8 cellular contexts compared by ENCODE assay signal in genomic region chr22:18091916-18092526, GRCh38. TPM values are rescaled to one million over a fixed set of nuclear protein-coding genes. Genes with fewer than 3 reads are reported as not detected.
DNase-seq lines count a peak whose midpoint lies in the region; ATAC-seq, FAIRE-seq and TF ChIP-seq lines count a peak whose summit lies in the region.

No MANE protein-coding gene starts in this region.

- ATAC-seq in A549 (peak; percentile 88 to 92), K562 (no peak; the same call in 1 of the 3 replicates), left lobe of liver (peak; percentile 91)

- H3K4me2 ChIP-seq in A549 (peak overlapping the region; percentile 81), K562 (ENCODE audit: insufficient read depth, low read length) (no peak overlapping the region)

- no peak for TF ChIP-seq CTCF in A549 (IDR thresholded peaks at IDR 0.05)
- no peak for TF ChIP-seq CTCF in K562 (IDR thresholded peaks at IDR 0.05 in 2 of 3, conservative IDR thresholded peaks at IDR 0.05 in 1 of 3; ENCODE audit: insufficient read depth in 2 of 3, low read depth in 1 of 3, low read length in 3 of 3)
- TF ChIP-seq CTCF in tibial artery (IDR thresholded peaks at IDR 0.05): no peak

- H3K9me1 ChIP-seq in K562 (ENCODE audit: control insufficient read depth, insufficient read depth, low read length): peaks cover 5% of the 10 kb centered on the region

- no peak overlapping the region for H2AFZ ChIP-seq in K562 (ENCODE audit: low read depth, low read length)

- 2% methylated on average over 21 of the region's 22 CpGs for WGBS in A549 (ENCODE audit: missing lambda C conversion rate)
- WGBS in K562 (ENCODE audit: insufficient coverage, low coverage, missing lambda C conversion rate): 95% methylated on average over 22 of the region's 22 CpGs

- CTCF ChIA-PET in A549 (lab: Yijun Ruan, JAX): interaction anchor here (0.6 to 10.7 kb wide), 7 partner anchors 12 to 533 kb away, joined by 3 to 45 read pairs (median 3); no protein-coding TSS in a partner anchor
- CTCF ChIA-PET in K562 (lab: Yijun Ruan, JAX; ENCODE audit: low intra/inter-chr PET ratio): interaction anchor here (0.7 kb wide), 1 partner anchor 1037 kb away, joined by 3 read pairs; no protein-coding TSS in a partner anchor

- H3K4me1 ChIP-seq in A549: peaks cover 31% of the 10 kb centered on the region
- no peaks in the 10 kb centered on the region for H3K4me1 ChIP-seq in K562 (replicated peaks in 1 of 2; ENCODE audit: control insufficient read depth in 2 of 2, insufficient read depth in 2 of 2, low read length in 2 of 2)
- H3K4me1 ChIP-seq in tibial artery: peaks cover 0 to 16% (median 3%) of the 10 kb centered on the region in 4 donors

- H3K36me3 ChIP-seq in K562 (ENCODE audit: control insufficient read depth, insufficient read depth, low read length) (peaks cover 44% of the 10 kb centered on the region; the same call in 2 of the 3 replicates), tibial artery (peaks cover 21 to 36% (median 28%) of the 10 kb centered on the region in 3 donors)

- TF ChIP-seq RAD21 in A549 (conservative IDR thresholded peaks at IDR 0.05 in 1 of 2, IDR thresholded peaks at IDR 0.05 in 1 of 2) (peak in 1 of 2 experiments; percentile 30; a peak in 1 of 5 replicates), K562 (CRISPR knock-in tag; conservative IDR thresholded peaks at IDR 0.05 in 1 of 2, IDR thresholded peaks at IDR 0.05 in 1 of 2) (no peak)

- H3K27ac ChIP-seq in A549 (peak overlapping the region; percentile 81 to 93), K562 (ENCODE audit: extremely low read depth, low read depth, low read length) (no peak overlapping the region), tibial artery (peak overlapping the region; percentile 79 to 84)

- H3K9me3 ChIP-seq in A549 (no peaks in the 10 kb centered on the region), K562 (replicated peaks; ENCODE audit: control insufficient read depth, insufficient read depth, low read depth, low read length) (no peaks in the 10 kb centered on the region; the same call in 1 of the 2 replicates), tibial artery (no peaks in the 10 kb centered on the region)

- DNase-seq in A549 (ENCODE audit: low read depth in 1 of 2, low spot score in 1 of 2) (peak; percentile 40 to 78), Kasumi-1 (lab: John Stamatoyannopoulos, UW) (peak; percentile 73 to 74), K562 (ENCODE audit: extremely low read depth in 1 of 4, low spot score in 3 of 4) (no peak), left lobe of liver (ENCODE audit: low spot score) (peak; percentile 90), tibial artery (peak in 1 of 2 donors; percentile 42), foreskin melanocyte (no peak), SHP77 (lab: John Stamatoyannopoulos, UW) (no peak), NCI-H1417 (lab: John Stamatoyannopoulos, UW) (no peak)

- H3K4me3 ChIP-seq in A549 (peak overlapping the region; percentile 20; the same call in 1 of the 3 replicates), K562 (no peak overlapping the region), tibial artery (peak overlapping the region; percentile 32 to 49)

- in situ Hi-C loops in K562 (cut with MboI): no loop called here

- no peaks in the 10 kb centered on the region for H3K79me2 ChIP-seq in K562 (ENCODE audit: control insufficient read depth, insufficient read depth, low read length)

- no peak for TF ChIP-seq EP300 in A549 (IDR thresholded peaks at IDR 0.05)
- no peak for TF ChIP-seq EP300 in K562 (IDR thresholded peaks at IDR 0.05; ENCODE audit: low read length)

- no peaks in the 10 kb centered on the region for H4K20me1 ChIP-seq in K562 (replicated peaks; ENCODE audit: control insufficient read depth, insufficient read depth, low read length)

- FAIRE-seq in A549 (lab: Jason Lieb, UNC) (no peak), K562 (lab: Jason Lieb, UNC) (no peak)

- BruUV-seq in K562 (replicated peaks; lab: Mats Ljungman, UMichigan): no TSS peak

- intact Hi-C loops in K562 (cut with micrococcal nuclease): no loop called here
- intact Hi-C loops in tibial artery (cut with DNase I; ENCODE audit: low total_unique reads): no loop called here

- no peak overlapping the region for H3K9ac ChIP-seq in K562 (ENCODE audit: insufficient read depth in 1 of 2, low read depth in 2 of 2, low read length in 2 of 2)

- H3K27me3 ChIP-seq in K562 (ENCODE audit: control insufficient read depth in 2 of 2, insufficient read depth in 2 of 2, low read length in 2 of 2) (no peaks in the 10 kb centered on the region), tibial artery (no peaks in the 10 kb centered on the region)

- TF ChIP-seq POLR2A in A549 (IDR thresholded peaks at IDR 0.05; ENCODE audit: low read length) (no peak), K562 (conservative IDR thresholded peaks at IDR 0.05) (no peak)

- POLR2A ChIA-PET in A549 (lab: Yijun Ruan, JAX) (no interaction called here), K562 (lab: Yijun Ruan, JAX) (interaction anchor here (0.6 to 1.5 kb wide), 6 partner anchors 8 to 1910 kb away, joined by 3 to 5 read pairs (median 3); no protein-coding TSS in a partner anchor)

RNA-seq across cellular contexts. Expression of gene PEX26, which starts 14.2 kb away (rescaled TPM):
- polyA plus RNA-seq in A549 (2011; rRNA removed) (12.4 and 15.3 TPM in 2 replicates), A549 (2017; fragmentation: RNase III; extraction: RNeasy Plus Mini Kit Qiagen cat#74134 plus additional on column Dnase treatment) (10.8 to 12.7 TPM (median 11.8 TPM) in 3 replicates), K562 (2011; rRNA removed) (19.0 and 21.9 TPM in 2 replicates), K562 (2014; fragmentation: Illumina TruSeq; extraction: Trizol) (20.5 and 21.0 TPM in 2 replicates), K562 (2014; fragmentation: Nextera tagmentation; extraction: Ambion mirVana) (under 1 TPM; 0.35 to 0.72 TPM), K562 (2014; rRNA removed) (19.5 and 23.1 TPM in 2 replicates)
- 6.8 and 11.5 TPM in 2 replicates for polyA plus RNA-seq in A549 (2012; cell fraction: cytosol; rRNA removed)
- 8.3 and 9.9 TPM in 2 replicates for polyA plus RNA-seq in A549 (2012; cell fraction: nucleus; rRNA removed)
- polyA minus RNA-seq in A549 (2011; rRNA and poly(A)+ RNA removed): 23.8 and 24.1 TPM in 2 replicates
- 19.0 and 32.2 TPM in 2 replicates for total RNA-seq in K562 (2011; cell fraction: chromatin; rRNA removed; ENCODE audit: low replicate concordance)
- total RNA-seq in K562 (2011; cell fraction: nucleolus; rRNA removed): 21.4 and 24.3 TPM in 2 replicates
- 22.4 and 37.3 TPM in 2 replicates for total RNA-seq in K562 (2011; cell fraction: nucleoplasm; rRNA removed)
- total RNA-seq in K562 (2014; rRNA removed) (17.4 and 23.3 TPM in 2 replicates), K562 (2014; rRNA removed; fragmentation: Illumina TruSeq; extraction: Trizol) (14.4 and 15.6 TPM in 2 replicates), K562 (2015; rRNA removed; fragmentation: Illumina TruSeq; extraction: Trizol) (12.6 and 13.3 TPM in 2 replicates), K562 (2021) (35.8 and 39.6 TPM in 2 replicates), left lobe of liver (26.2 TPM)
- 21.6 and 31.5 TPM in 2 replicates for polyA plus RNA-seq in K562 (2011; cell fraction: cytosol; rRNA removed)
- polyA plus RNA-seq in K562 (2011; cell fraction: nucleus; rRNA removed): 17.8 and 23.4 TPM in 2 replicates
- 18.4 and 21.4 TPM in 2 replicates for polyA plus RNA-seq in K562 (2012)
- polyA minus RNA-seq in K562 (2011; rRNA and poly(A)+ RNA removed): 14.3 and 21.6 TPM in 2 replicates
- 12.3 and 19.2 TPM in 2 replicates for polyA minus RNA-seq in K562 (2011; cell fraction: cytosol; rRNA and poly(A)+ RNA removed)
- polyA minus RNA-seq in K562 (2011; cell fraction: nucleus; rRNA and poly(A)+ RNA removed): 8.6 and 12.6 TPM in 2 replicates

RNA-seq across cellular contexts. Expression of gene TUBA8, which starts 18.6 kb away (rescaled TPM):
- polyA plus RNA-seq in A549 (2011; rRNA removed) (0.66 and 0.90 TPM in 2 replicates), A549 (2017; fragmentation: RNase III; extraction: RNeasy Plus Mini Kit Qiagen cat#74134 plus additional on column Dnase treatment) (0.13 to 0.41 TPM in 2 of 3 replicates, not detected in the other), K562 (2011; rRNA removed) (0.65 and 1.2 TPM in 2 replicates), K562 (2014; fragmentation: Illumina TruSeq; extraction: Trizol) (0.86 and 1.1 TPM in 2 replicates), K562 (2014; fragmentation: Nextera tagmentation; extraction: Ambion mirVana) (under 1 TPM; 0.07 to 0.28 TPM), K562 (2014; rRNA removed) (0.60 and 1.3 TPM in 2 replicates)
- 1.1 TPM in 2 replicates for polyA plus RNA-seq in A549 (2012; cell fraction: cytosol; rRNA removed)
- 3.5 and 3.8 TPM in 2 replicates for polyA plus RNA-seq in A549 (2012; cell fraction: nucleus; rRNA removed)
- 1.2 and 1.5 TPM in 2 replicates for polyA minus RNA-seq in A549 (2011; rRNA and poly(A)+ RNA removed)
- 1.1 and 2.5 TPM in 2 replicates for total RNA-seq in K562 (2011; cell fraction: chromatin; rRNA removed; ENCODE audit: low replicate concordance)
- total RNA-seq in K562 (2011; cell fraction: nucleolus; rRNA removed): 0.79 and 1.7 TPM in 2 replicates
- total RNA-seq in K562 (2011; cell fraction: nucleoplasm; rRNA removed): 1.1 and 1.3 TPM in 2 replicates
- total RNA-seq in K562 (2014; rRNA removed) (0.73 and 0.78 TPM in 2 replicates), K562 (2014; rRNA removed; fragmentation: Illumina TruSeq; extraction: Trizol) (0.48 and 0.65 TPM in 2 replicates), K562 (2015; rRNA removed; fragmentation: Illumina TruSeq; extraction: Trizol) (0.53 and 0.76 TPM in 2 replicates), K562 (2021) (1.0 and 1.4 TPM in 2 replicates), left lobe of liver (2.3 TPM)
- 1.0 and 2.3 TPM in 2 replicates for polyA plus RNA-seq in K562 (2011; cell fraction: cytosol; rRNA removed)
- 2.6 and 3.3 TPM in 2 replicates for polyA plus RNA-seq in K562 (2011; cell fraction: nucleus; rRNA removed)
- polyA plus RNA-seq in K562 (2012): 0.13 and 0.28 TPM in 2 replicates
- 0.51 and 0.56 TPM in 2 replicates for polyA minus RNA-seq in K562 (2011; rRNA and poly(A)+ RNA removed)
- polyA minus RNA-seq in K562 (2011; cell fraction: cytosol; rRNA and poly(A)+ RNA removed): 0.91 TPM in 1 of 2 replicates, not detected in the other
- polyA minus RNA-seq in K562 (2011; cell fraction: nucleus; rRNA and poly(A)+ RNA removed): 0.11 and 0.40 TPM in 2 replicates

RNA-seq across cellular contexts. Expression of gene USP18, which starts 57.9 kb away (rescaled TPM):
- 9.7 and 11.7 TPM in 2 replicates for polyA plus RNA-seq in A549 (2011; rRNA removed)
- 6.1 and 7.3 TPM in 2 replicates for polyA plus RNA-seq in A549 (2012; cell fraction: cytosol; rRNA removed)
- polyA plus RNA-seq in A549 (2012; cell fraction: nucleus; rRNA removed): 3.3 and 4.6 TPM in 2 replicates
- polyA plus RNA-seq in A549 (2017; fragmentation: RNase III; extraction: RNeasy Plus Mini Kit Qiagen cat#74134 plus additional on column Dnase treatment): 4.7 to 5.9 TPM (median 5.7 TPM) in 3 replicates
- 5.2 and 5.3 TPM in 2 replicates for polyA minus RNA-seq in A549 (2011; rRNA and poly(A)+ RNA removed)
- total RNA-seq in K562 (2011; cell fraction: chromatin; rRNA removed; ENCODE audit: low replicate concordance): 0.19 and 0.21 TPM in 2 replicates
- total RNA-seq in K562 (2011; cell fraction: nucleolus; rRNA removed): 0.26 and 0.33 TPM in 2 replicates
- 0.29 TPM in 1 of 2 replicates, not detected in the other for total RNA-seq in K562 (2011; cell fraction: nucleoplasm; rRNA removed)
- total RNA-seq in K562 (2014; rRNA removed): 1.2 TPM in 2 replicates
- 0.26 and 0.73 TPM in 2 replicates for total RNA-seq in K562 (2014; rRNA removed; fragmentation: Illumina TruSeq; extraction: Trizol)
- 0.76 and 0.79 TPM in 2 replicates for total RNA-seq in K562 (2015; rRNA removed; fragmentation: Illumina TruSeq; extraction: Trizol)
- total RNA-seq in K562 (2021): 0.62 and 0.63 TPM in 2 replicates
- 0.38 and 0.56 TPM in 2 replicates for polyA plus RNA-seq in K562 (2011; rRNA removed)
- 0.31 and 0.48 TPM in 2 replicates for polyA plus RNA-seq in K562 (2011; cell fraction: cytosol; rRNA removed)
- polyA plus RNA-seq in K562 (2011; cell fraction: nucleus; rRNA removed): 0.24 and 0.50 TPM in 2 replicates
- polyA plus RNA-seq in K562 (2012): 1.3 and 2.6 TPM in 2 replicates
- 0.85 and 0.87 TPM in 2 replicates for polyA plus RNA-seq in K562 (2014; fragmentation: Illumina TruSeq; extraction: Trizol)
- under 1 TPM; 0.30 to 0.55 TPM for polyA plus RNA-seq in K562 (2014; fragmentation: Nextera tagmentation; extraction: Ambion mirVana)
- 0.56 and 0.65 TPM in 2 replicates for polyA plus RNA-seq in K562 (2014; rRNA removed)
- polyA minus RNA-seq in K562 (2011; rRNA and poly(A)+ RNA removed): 0.36 and 0.63 TPM in 2 replicates
- not detected in 2 replicates for polyA minus RNA-seq in K562 (2011; cell fraction: cytosol; rRNA and poly(A)+ RNA removed)
- not detected in 2 replicates for polyA minus RNA-seq in K562 (2011; cell fraction: nucleus; rRNA and poly(A)+ RNA removed)
- 5.4 TPM for total RNA-seq in left lobe of liver

Comparison
In these comparisons a context has a peak if more than half of its experiments do, and no peak if none do; other contexts are left out.
1. DNase-seq: peak in A549 (2 of 2), Kasumi-1 (2 of 2) and left lobe of liver (single experiment); none in K562 (0 of 4), foreskin melanocyte (single experiment), SHP77 (0 of 2) and NCI-H1417 (0 of 3).
2. Of the 35 proteins assayed by ChIP-seq in both K562 and A549: peak only in K562: none; only in A549: MAX, PHF8 and SMC3; in both: none; in neither: 30; mixed calls (peak in some experiments, not most) for 2.